7 cellular contexts compared by ENCODE assay signal in genomic region chr7:23214423-23214822, GRCh38.
"Had no signal": no experiment of that assay in that cellular context is flagged by ENCODE, and none has a peak within 500 bp of the region (broad histone marks: within the 10 kb centered on the region; RNA-seq: fewer than 3 reads in every experiment).

No MANE protein-coding gene starts in this region.

- DNase-seq: GOT3, H7, HFFc6, IMR-90 had no signal

- H3K4me1 ChIP-seq: HAP-1 had no signal

- H3K4me3 ChIP-seq: HAP-1, K562 had no signal

- H3K9me3 ChIP-seq: HAP-1 had no signal

- H3K36me3 ChIP-seq: HAP-1 had no signal

- ATAC-seq: HCT116, K562 had no signal
